21 cellular contexts compared by ENCODE assay signal in the genomic region with DNA sequence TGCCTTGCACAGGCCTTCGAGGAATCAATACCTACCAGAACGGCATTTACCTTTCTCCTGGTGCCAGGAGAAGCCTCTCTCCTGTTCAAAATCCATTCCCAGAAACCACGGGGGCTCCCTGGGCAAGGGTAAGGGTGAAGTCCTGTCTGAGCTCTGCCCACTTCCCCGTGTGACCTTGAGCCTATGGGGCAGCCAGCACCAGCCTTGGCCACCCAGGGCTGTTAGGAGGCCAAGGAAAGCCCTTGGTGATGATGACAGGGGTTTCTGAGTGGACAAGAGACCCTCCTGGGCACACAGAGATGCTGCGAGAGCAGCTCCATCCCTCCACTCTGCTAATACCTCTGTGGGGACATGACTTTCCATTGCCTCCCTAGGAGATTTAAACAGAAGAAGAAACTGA. TPM values are rescaled to one million over a fixed set of nuclear protein-coding genes. Genes with fewer than 3 reads are reported as not detected.
DNase-seq lines count a peak whose midpoint lies in the region; TF ChIP-seq lines count a peak whose summit lies in the region.
"Had no signal": no experiment of that assay in that cellular context is flagged by ENCODE, and none has a peak within 500 bp of the region (broad histone marks: within the 10 kb centered on the region; RNA-seq: fewer than 3 reads in every experiment).

No MANE protein-coding gene starts in this region.

- no peak overlapping the region for H2AFZ ChIP-seq in osteoblast (ENCODE audit: low read length)

- H3K79me2 ChIP-seq in osteoblast (ENCODE audit: insufficient read depth, low read length) = no peaks in the 10 kb centered on the region

- H3K4me3 Mint-ChIP-seq in activated CD4-positive, alpha-beta memory T cell treated with anti-CD3 and anti-CD28 coated beads for 36 hours = no peak overlapping the region
- no peak overlapping the region for H3K4me3 Mint-ChIP-seq in activated CD4-positive, alpha-beta memory T cell treated with anti-CD3 and anti-CD28 coated beads, Interleukin-2, amount 10 ng/mL, durations not matched to agents 7 days and 5 days
- no peak overlapping the region for H3K4me3 Mint-ChIP-seq in endodermal cell
- H3K4me3 Mint-ChIP-seq in activated naive CD8-positive, alpha-beta T cell treated with anti-CD3 and anti-CD28 coated beads for 36 hours = no peak overlapping the region
- H3K4me3 Mint-ChIP-seq: CD4-positive, CD25-positive, alpha-beta regulatory T cell; H9 had no signal

- peaks cover 4% of the 10 kb centered on the region for H3K27me3 Mint-ChIP-seq in activated CD4-positive, alpha-beta memory T cell treated with anti-CD3 and anti-CD28 coated beads for 36 hours
- peaks cover 5% of the 10 kb centered on the region for H3K27me3 Mint-ChIP-seq in activated CD4-positive, alpha-beta memory T cell treated with anti-CD3 and anti-CD28 coated beads, Interleukin-2, amount 10 ng/mL, durations not matched to agents 7 days and 5 days
- peaks cover 5% of the 10 kb centered on the region for H3K27me3 Mint-ChIP-seq in endodermal cell (ENCODE audit: insufficient read depth)
- no peaks in the 10 kb centered on the region for H3K27me3 Mint-ChIP-seq in activated naive CD8-positive, alpha-beta T cell treated with anti-CD3 and anti-CD28 coated beads for 36 hours

- no peak overlapping the region for H3K4me3 ChIP-seq in H7 (ENCODE audit: insufficient read depth, low read depth, low read length)
- H3K4me3 ChIP-seq in endodermal cell (ENCODE audit: low read length) = no peak overlapping the region
- H3K4me3 ChIP-seq in osteoblast (ENCODE audit: insufficient read depth, low read length) = no peak overlapping the region

- peaks cover 12% of the 10 kb centered on the region for H3K27me3 ChIP-seq in H7 (ENCODE audit: control insufficient read depth, insufficient read depth, low read length)
- H3K27me3 ChIP-seq in endodermal cell (ENCODE audit: control insufficient read depth, insufficient read depth, low read length, poor library complexity, severe bottlenecking) = peaks cover 39% of the 10 kb centered on the region
- H3K27me3 ChIP-seq in osteoblast (ENCODE audit: insufficient read depth, low read length) = peaks cover 53% of the 10 kb centered on the region
- H3K27me3 ChIP-seq: BE2C had no signal

- H3K9ac ChIP-seq in endodermal cell (ENCODE audit: extremely low read depth, low read length, poor library complexity, severe bottlenecking) = no peak overlapping the region

- peaks cover 2% of the 10 kb centered on the region for H3K4me1 Mint-ChIP-seq in activated CD4-positive, alpha-beta memory T cell treated with anti-CD3 and anti-CD28 coated beads for 36 hours (ENCODE audit: low read depth)
- peaks cover 2% of the 10 kb centered on the region for H3K4me1 Mint-ChIP-seq in activated CD4-positive, alpha-beta memory T cell treated with anti-CD3 and anti-CD28 coated beads, Interleukin-2, amount 10 ng/mL, durations not matched to agents 7 days and 5 days
- H3K4me1 Mint-ChIP-seq in endodermal cell = peaks cover 2% of the 10 kb centered on the region
- peaks cover 1% of the 10 kb centered on the region for H3K4me1 Mint-ChIP-seq in activated naive CD8-positive, alpha-beta T cell treated with anti-CD3 and anti-CD28 coated beads for 36 hours

- H3K27ac Mint-ChIP-seq in activated CD4-positive, alpha-beta memory T cell treated with anti-CD3 and anti-CD28 coated beads for 36 hours = no peak overlapping the region
- H3K27ac Mint-ChIP-seq in activated CD4-positive, alpha-beta memory T cell treated with anti-CD3 and anti-CD28 coated beads, Interleukin-2, amount 10 ng/mL, durations not matched to agents 7 days and 5 days = no peak overlapping the region
- H3K27ac Mint-ChIP-seq in endodermal cell = no peak overlapping the region
- no peak overlapping the region for H3K27ac Mint-ChIP-seq in activated naive CD8-positive, alpha-beta T cell treated with anti-CD3 and anti-CD28 coated beads for 36 hours
- H3K27ac Mint-ChIP-seq: H9 had no signal

- POLR2A ChIA-PET in activated CD4-positive, alpha-beta memory T cell treated with anti-CD3 and anti-CD28 coated beads for 36 hours (lab: Charles Lee) = no interaction called here
- POLR2A ChIA-PET in activated CD4-positive, alpha-beta memory T cell treated with anti-CD3 and anti-CD28 coated beads, Interleukin-2, amount 10 ng/mL, durations not matched to agents 7 days and 5 days (lab: Charles Lee) = no interaction called here

- TF ChIP-seq CTCF in endodermal cell (conservative IDR thresholded peaks at IDR 0.05) = no peak
- no peak for TF ChIP-seq CTCF in osteoblast (IDR thresholded peaks at IDR 0.05; ENCODE audit: extremely low read depth, low read depth, low read length)

- H3K4me2 ChIP-seq in osteoblast (ENCODE audit: insufficient read depth, low read length) = no peak overlapping the region

- CTCF ChIA-PET in activated CD4-positive, alpha-beta memory T cell treated with anti-CD3 and anti-CD28 coated beads for 36 hours (lab: Charles Lee) = interaction anchor here (1.0 kb wide), 1 partner anchor 123 kb away, joined by 3 read pairs; no protein-coding TSS in a partner anchor
- CTCF ChIA-PET in activated CD4-positive, alpha-beta memory T cell treated with anti-CD3 and anti-CD28 coated beads, Interleukin-2, amount 10 ng/mL, durations not matched to agents 7 days and 5 days (lab: Charles Lee) = interaction anchor here (1.1 kb wide), 1 partner anchor 10 kb away, joined by 5 read pairs; no protein-coding TSS in a partner anchor

- H3K36me3 ChIP-seq in H7 (replicated peaks; ENCODE audit: control insufficient read depth, insufficient read depth, low read length) = no peaks in the 10 kb centered on the region
- no peaks in the 10 kb centered on the region for H3K36me3 ChIP-seq in endodermal cell (ENCODE audit: control insufficient read depth, insufficient read depth, low read length)
- no peaks in the 10 kb centered on the region for H3K36me3 ChIP-seq in osteoblast (ENCODE audit: insufficient read depth, low read length)
- H3K36me3 ChIP-seq: BE2C had no signal

- intact Hi-C loops in activated CD4-positive, alpha-beta memory T cell treated with anti-CD3 and anti-CD28 coated beads for 36 hours (cut with micrococcal nuclease) = no loop called here

- no peak overlapping the region for H3K27ac ChIP-seq in endodermal cell (ENCODE audit: low read depth, low read length)
- no peak overlapping the region for H3K27ac ChIP-seq in osteoblast (ENCODE audit: low read depth, low read length)

- no peaks in the 10 kb centered on the region for H4K20me1 ChIP-seq in osteoblast (ENCODE audit: insufficient read depth, low read length)

- 89 to 97% methylated on average over 5 of the region's 5 CpGs for WGBS in endodermal cell (ENCODE audit: insufficient coverage in 1 of 2, insufficient read length in 1 of 2), 2 experiments

- no peaks in the 10 kb centered on the region for H3K9me3 Mint-ChIP-seq in activated CD4-positive, alpha-beta memory T cell treated with anti-CD3 and anti-CD28 coated beads for 36 hours
- no peaks in the 10 kb centered on the region for H3K9me3 Mint-ChIP-seq in activated CD4-positive, alpha-beta memory T cell treated with anti-CD3 and anti-CD28 coated beads, Interleukin-2, amount 10 ng/mL, durations not matched to agents 7 days and 5 days
- no peaks in the 10 kb centered on the region for H3K9me3 Mint-ChIP-seq in endodermal cell
- H3K9me3 Mint-ChIP-seq in activated naive CD8-positive, alpha-beta T cell treated with anti-CD3 and anti-CD28 coated beads for 36 hours = no peaks in the 10 kb centered on the region
- H3K9me3 Mint-ChIP-seq: CD4-positive, CD25-positive, alpha-beta regulatory T cell; H9 had no signal

- no peaks in the 10 kb centered on the region for H3K36me3 Mint-ChIP-seq in activated CD4-positive, alpha-beta memory T cell treated with anti-CD3 and anti-CD28 coated beads for 36 hours
- no peaks in the 10 kb centered on the region for H3K36me3 Mint-ChIP-seq in activated CD4-positive, alpha-beta memory T cell treated with anti-CD3 and anti-CD28 coated beads, Interleukin-2, amount 10 ng/mL, durations not matched to agents 7 days and 5 days (ENCODE audit: low read depth)
- H3K36me3 Mint-ChIP-seq in endodermal cell (ENCODE audit: low read depth) = no peaks in the 10 kb centered on the region
- no peaks in the 10 kb centered on the region for H3K36me3 Mint-ChIP-seq in activated naive CD8-positive, alpha-beta T cell treated with anti-CD3 and anti-CD28 coated beads for 36 hours
- H3K36me3 Mint-ChIP-seq: CD4-positive, CD25-positive, alpha-beta regulatory T cell had no signal

- H3K9me3 ChIP-seq in endodermal cell (ENCODE audit: control insufficient read depth, low read length) (no peaks in the 10 kb centered on the region), osteoblast (ENCODE audit: low read depth, low read length) (no peaks in the 10 kb centered on the region)
- H3K9me3 ChIP-seq: BE2C had no signal

- DNase-seq in activated CD4-positive, alpha-beta memory T cell treated with anti-CD3 and anti-CD28 coated beads for 36 hours = peak; percentile 1
- DNase-seq in activated CD4-positive, alpha-beta memory T cell treated with anti-CD3 and anti-CD28 coated beads, Interleukin-2, amount 10 ng/mL, durations not matched to agents 7 days and 5 days = no peak
- DNase-seq in H7 (peak; percentile 28), endodermal cell (peak; percentile 31), osteoblast (ENCODE audit: insufficient read length, low spot score, missing footprints) (peak; percentile 29), GDM1 (lab: John Stamatoyannopoulos, UW) (no peak), NCI-H510A treated with DMSO at 0.1 percent for 48 hours (lab: John Stamatoyannopoulos, UW) (no peak)
- DNase-seq in activated naive CD8-positive, alpha-beta T cell treated with anti-CD3 and anti-CD28 coated beads for 36 hours = no peak
- DNase-seq: BE2C; CD4-positive, CD25-positive, alpha-beta regulatory T cell; COR-L47; DMS 273 treated with DMSO at 0.1 percent for 48 hours; KG1; NCI-H1105 treated with DMSO at 0.1 percent for 48 hours; NCI-H1694 treated with DMSO at 0.1 percent for 48 hours; NCI-H2107; NCI-H2227 treated with DMSO at 0.1 percent for 48 hours; NCI-H524; NCI-H82 had no signal

- H3K4me1 ChIP-seq in endodermal cell (ENCODE audit: control insufficient read depth, insufficient read depth, low read length) (peaks cover 4% of the 10 kb centered on the region), osteoblast (ENCODE audit: insufficient read depth, low read length) (no peaks in the 10 kb centered on the region)
- H3K4me1 ChIP-seq: BE2C had no signal

RNA-seq across cellular contexts. Expression of a gene that starts 5.9 kb away (rescaled TPM):
- total RNA-seq in activated CD4-positive, alpha-beta memory T cell treated with anti-CD3 and anti-CD28 coated beads for 36 hours = under 1 TPM; 0.12 to 0.34 TPM
- under 1 TPM in 1 of 2 experiments, not detected in 1; 0.10 TPM for total RNA-seq in activated CD4-positive, alpha-beta memory T cell treated with anti-CD3 and anti-CD28 coated beads, Interleukin-2, amount 10 ng/mL, durations not matched to agents 7 days and 5 days
- 2.9 and 8.1 TPM in 2 replicates for total RNA-seq in H7 (2014; rRNA removed; shearing (Covaris generic))
- total RNA-seq in endodermal cell = 1 to 10 TPM; 4.5 to 5.6 TPM
- polyA plus RNA-seq in endodermal cell (2013, experiment 1 of 2) = 0.85 TPM
- polyA plus RNA-seq in endodermal cell (2013, experiment 2 of 2) = 0.66 TPM
- total RNA-seq in osteoblast = under 0.01 TPM in 1 of 2 replicates, not detected in the other
- 1 to 10 TPM in 1 of 2 experiments, under 1 TPM in 1; 0.39 to 1.3 TPM for total RNA-seq in activated naive CD8-positive, alpha-beta T cell treated with anti-CD3 and anti-CD28 coated beads for 36 hours
- total RNA-seq: CD4-positive, CD25-positive, alpha-beta regulatory T cell; HT-29 had no signal
- polyA plus RNA-seq: CD4-positive, CD25-positive, alpha-beta regulatory T cell had no signal

Comparison
In these comparisons a context has a peak if more than half of its experiments do, and no peak if none do; other contexts are left out.
1. DNase-seq: peak in activated CD4-positive, alpha-beta memory T cell treated with anti-CD3 and anti-CD28 coated beads for 36 hours (single experiment), H7 (single experiment), endodermal cell (single experiment) and osteoblast (single experiment); none in activated CD4-positive, alpha-beta memory T cell treated with anti-CD3 and anti-CD28 coated beads, Interleukin-2, amount 10 ng/mL, durations not matched to agents 7 days and 5 days (single experiment), GDM1 (single experiment), activated naive CD8-positive, alpha-beta T cell treated with anti-CD3 and anti-CD28 coated beads for 36 hours (single experiment) and NCI-H510A treated with DMSO at 0.1 percent for 48 hours (single experiment).